In the genomic region with DNA sequence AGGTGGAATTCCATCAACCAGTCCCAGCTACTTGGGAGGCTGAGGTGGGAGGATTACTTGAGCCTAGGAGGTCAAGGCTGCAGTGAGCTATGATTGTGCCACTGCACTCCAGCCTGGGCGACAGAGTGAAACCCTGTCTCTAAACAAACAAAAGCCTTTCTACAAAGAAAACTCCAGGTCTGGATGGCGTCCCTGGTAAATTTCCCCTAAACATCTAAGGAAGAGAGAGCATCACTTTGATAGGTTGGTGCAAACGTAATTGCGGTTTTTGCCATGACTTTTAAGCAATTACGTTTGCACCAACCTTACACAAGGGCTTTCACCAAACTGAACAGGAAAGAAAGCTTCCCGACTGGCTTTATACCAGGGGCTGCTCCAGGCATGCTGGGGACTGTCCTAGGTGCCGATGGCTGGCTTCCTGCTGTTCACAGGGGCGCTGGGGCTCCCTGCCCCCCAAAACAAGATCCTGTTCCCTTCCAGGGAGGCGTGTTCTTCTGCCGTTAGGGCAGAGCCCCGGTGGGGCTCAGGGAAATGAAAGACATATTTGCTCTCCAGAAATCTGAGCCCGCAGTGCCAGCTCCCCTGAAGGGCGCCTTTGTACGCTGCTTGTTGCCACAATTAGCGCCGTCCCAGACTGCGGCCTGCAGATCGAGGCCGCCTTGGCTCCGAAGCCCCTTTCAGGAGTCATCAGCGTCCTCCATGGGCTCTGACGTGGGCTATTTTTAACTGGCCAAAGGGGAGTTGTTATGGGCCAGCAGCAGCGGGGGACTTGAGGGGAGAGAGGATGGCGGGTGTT, we compare ENCODE assay signal across 8 cellular contexts. TPM values are rescaled to one million over a fixed set of nuclear protein-coding genes. Genes with fewer than 3 reads are reported as not detected.
DNase-seq lines count a peak whose midpoint lies in the region; ATAC-seq and TF ChIP-seq lines count a peak whose summit lies in the region.

No MANE protein-coding gene starts in this region.

- H3K27me3 ChIP-seq in heart left ventricle: no peaks in the 10 kb centered on the region
- peaks cover 2% of the 10 kb centered on the region for H3K27me3 ChIP-seq in brain microvascular endothelial cell (replicated peaks)

- ATAC-seq in heart left ventricle (peak in 3 of 4 donors; percentile 10 to 12 (median 12)), Right ventricle myocardium inferior (no peak), HG03108 (IDR thresholded peaks at IDR 0.05; ENCODE audit: unreplicated experiment) (no peak)

- TF ChIP-seq CTCF in heart left ventricle (IDR thresholded peaks at IDR 0.05): no peak
- no peak for TF ChIP-seq CTCF in brain microvascular endothelial cell (IDR thresholded peaks at IDR 0.05; ENCODE audit: low read depth, low read length, missing control alignments)
- TF ChIP-seq CTCF in GM13977 (IDR thresholded peaks at IDR 0.05; ENCODE audit: extremely low read depth, insufficient read depth, missing control alignments): no peak

- peak overlapping the region in 4 of 12 donors; percentile 2 to 18 (median 8) for H3K4me3 ChIP-seq in heart left ventricle
- H3K4me3 ChIP-seq in brain microvascular endothelial cell (ENCODE audit: low read depth, low read length): peak overlapping the region; percentile 1
- H3K4me3 ChIP-seq in urinary bladder (ENCODE audit: low read depth, low read length): no peak overlapping the region

- H3K36me3 ChIP-seq in heart left ventricle (no peaks in the 10 kb centered on the region), brain microvascular endothelial cell (replicated peaks) (no peaks in the 10 kb centered on the region), urinary bladder (ENCODE audit: insufficient read depth) (no peaks in the 10 kb centered on the region)

- H3K4me1 ChIP-seq in heart left ventricle (peaks cover 3 to 72% (median 48%) of the 10 kb centered on the region in 12 donors), urinary bladder (ENCODE audit: insufficient read depth) (no peaks in the 10 kb centered on the region)

- in situ Hi-C loops in brain microvascular endothelial cell (cut with HindIII; ENCODE audit: low pct_ligation_motif_present, low sequenced_read_pairs): no loop called here
- in situ Hi-C loops in GM13977 (cut with MboI; ENCODE audit: low pct_unique_long_range_greater_than_20kb, low sequenced_read_pairs, unreplicated experiment): no loop called here

- DNase-seq in heart left ventricle (peak in 2 of 5 donors; percentile 46 to 59), Right ventricle myocardium inferior (ENCODE audit: missing footprints) (no peak), brain microvascular endothelial cell (no peak), midbrain (lab: John Stamatoyannopoulos, UW) (peak; percentile 9), SW 1271 (lab: John Stamatoyannopoulos, UW) (no peak), GM13977 (ENCODE audit: low spot score) (no peak)

- peak in 1 of 2 donors; percentile 41 for TF ChIP-seq POLR2A in heart left ventricle (IDR thresholded peaks at IDR 0.05)

- H3K27ac ChIP-seq in heart left ventricle (peak overlapping the region; percentile 82 to 99 (median 97)), brain microvascular endothelial cell (no peak overlapping the region), urinary bladder (ENCODE audit: low read depth) (peak overlapping the region; percentile 46)

- WGBS in heart left ventricle, 4 donors: 21 to 34% (median 29%) methylated on average over 18 to 24 of the region's 24 CpGs
- WGBS in urinary bladder: 34% methylated on average over 24 of the region's 24 CpGs

- peaks cover 0 to 4% (median 0%) of the 10 kb centered on the region in 12 donors for H3K9me3 ChIP-seq in heart left ventricle

- intact Hi-C loops in heart left ventricle (cut with DNase I) (loop anchor here in 6 of 10 donors (1.0 to 5.0 kb wide), 4 partner anchors 31 to 39 kb away; a partner anchor contains a TSS), Right ventricle myocardium inferior (cut with DNase I) (no loop called here)

RNA-seq across cellular contexts. Expression of a gene that starts 38.7 kb away (rescaled TPM):
- total RNA-seq in heart left ventricle (10 to 100 TPM; 28.0 to 87.2 (median 45.0) TPM), Right ventricle myocardium inferior (73.1 TPM), urinary bladder (14.2 TPM)
- polyA plus RNA-seq in heart left ventricle (10 to 100 TPM; 14.4 to 24.2 TPM), urinary bladder (155 TPM)

Comparison
In these comparisons a context has a peak if more than half of its experiments do, and no peak if none do; other contexts are left out.
1. ATAC-seq: peak in heart left ventricle (3 of 4); none in Right ventricle myocardium inferior (single experiment) and HG03108 (single experiment).